8 cellular contexts compared by ENCODE assay signal in genomic region chrX:1205681-1206611, GRCh38. TPM values are rescaled to one million over a fixed set of nuclear protein-coding genes. Genes with fewer than 3 reads are reported as not detected.
DNase-seq lines count a peak whose midpoint lies in the region; ATAC-seq and TF ChIP-seq lines count a peak whose summit lies in the region.

No MANE protein-coding gene starts in this region.

- H3K4ac ChIP-seq in H9 (ENCODE audit: low read depth, low read length): no peak overlapping the region

- no CpG with 5 or more reads among the region's 33 CpGs for WGBS in H9 (ENCODE audit: extremely low coverage, insufficient read length, low lambda C conversion rate)

- H3K4me1 Mint-ChIP-seq in H9: peaks cover 4 to 10% of the 10 kb centered on the region in 2 experiments; a peak in 3 of 4 replicates
- peaks cover 9 to 19% of the 10 kb centered on the region in 2 donors for H3K4me1 Mint-ChIP-seq in effector memory CD8-positive, alpha-beta T cell (ENCODE audit: low read depth in 2 of 2)

- H3K4me3 Mint-ChIP-seq in H9: peak overlapping the region; percentile 70 to 85
- H3K4me3 Mint-ChIP-seq in effector memory CD8-positive, alpha-beta T cell: peak overlapping the region; percentile 30 to 62

- H3K79me1 ChIP-seq in H9 (ENCODE audit: insufficient read depth, low read depth, low read length, poor library complexity, severe bottlenecking): no peaks in the 10 kb centered on the region

- no peak overlapping the region for H2BK20ac ChIP-seq in H9 (ENCODE audit: low read depth, low read length, poor library complexity, severe bottlenecking)

- ATAC-seq in effector memory CD8-positive, alpha-beta T cell (replicated peaks): peak; percentile 39
- peak; percentile 53 for ATAC-seq in thoracic aorta (ENCODE audit: insufficient number of reproducible peaks, low FRiP score, low read depth)

- no peaks in the 10 kb centered on the region for H3K36me3 ChIP-seq in WERI-Rb-1
- no peaks in the 10 kb centered on the region for H3K36me3 ChIP-seq in thoracic aorta

- H3K9me3 Mint-ChIP-seq in H9: peaks cover 0 to 3% of the 10 kb centered on the region in 2 experiments; a peak in 2 of 5 replicates
- H3K9me3 Mint-ChIP-seq in effector memory CD8-positive, alpha-beta T cell: peaks cover 0 to 2% of the 10 kb centered on the region in 2 donors

- no peak overlapping the region for H2BK12ac ChIP-seq in H9 (ENCODE audit: insufficient read length, low read depth, low read length)

- H3K4me3 ChIP-seq in WERI-Rb-1 (ENCODE audit: low read depth, low read length) (peak overlapping the region; percentile 10; the same call in 1 of the 2 replicates), thoracic aorta (peak overlapping the region; percentile 63)

- no peak overlapping the region for H3K27ac ChIP-seq in H9 (ENCODE audit: insufficient read length, low read depth, low read length)
- no peak overlapping the region for H3K27ac ChIP-seq in WERI-Rb-1
- H3K27ac ChIP-seq in thoracic aorta: no peak overlapping the region
- no peak overlapping the region for H3K27ac ChIP-seq in substantia nigra (ENCODE audit: low read depth, low read length, poor library complexity, severe bottlenecking)

- H3K18ac ChIP-seq in H9 (ENCODE audit: insufficient read length, low read depth, low read length): no peak overlapping the region

- no peak overlapping the region for H2AK5ac ChIP-seq in H9 (ENCODE audit: insufficient read length, low read length)

- no peak overlapping the region for H4K8ac ChIP-seq in H9 (replicated peaks; ENCODE audit: insufficient read length, low read depth, low read length)

- peak overlapping the region in 1 of 3 experiments; percentile 37; a peak in 2 of 7 replicates for H3K27ac Mint-ChIP-seq in H9
- no peak overlapping the region for H3K27ac Mint-ChIP-seq in effector memory CD8-positive, alpha-beta T cell

- no peak overlapping the region for H2BK5ac ChIP-seq in H9 (ENCODE audit: insufficient read length, low read length)

- peaks cover 4% of the 10 kb centered on the region for H3K23me2 ChIP-seq in H9 (ENCODE audit: insufficient read length, low read depth, low read length, poor library complexity, severe bottlenecking)

- H3K9me3 ChIP-seq in H9 (ENCODE audit: control insufficient read depth, low read depth, low read length): no peaks in the 10 kb centered on the region
- H3K9me3 ChIP-seq in WERI-Rb-1 (ENCODE audit: severe bottlenecking): peaks cover 4% of the 10 kb centered on the region
- no peaks in the 10 kb centered on the region for H3K9me3 ChIP-seq in thoracic aorta

- H4K5ac ChIP-seq in H9 (ENCODE audit: insufficient read length, low read depth, low read length): no peak overlapping the region

- no peak overlapping the region for H4K91ac ChIP-seq in H9 (ENCODE audit: insufficient read length, low read depth, low read length)

- H3K23ac ChIP-seq in H9 (ENCODE audit: insufficient read length, low read depth, low read length): no peak overlapping the region

- H3K4me2 ChIP-seq in H9 (ENCODE audit: insufficient read depth, insufficient read length, low read length): peak overlapping the region; percentile 88

- no peaks in the 10 kb centered on the region for H3K4me1 ChIP-seq in H9 (ENCODE audit: insufficient read depth, low read length)
- peaks cover 8 to 17% of the 10 kb centered on the region in 2 donors for H3K4me1 ChIP-seq in thoracic aorta (ENCODE audit: control insufficient read depth in 1 of 2, low read depth in 2 of 2)

- no peak overlapping the region for H2BK15ac ChIP-seq in H9 (ENCODE audit: low read depth, low read length)

- H3K36me3 Mint-ChIP-seq in H9 (ENCODE audit: insufficient read depth in 1 of 3, low read depth in 3 of 3): peaks cover 0 to 4% (median 0%) of the 10 kb centered on the region in 3 experiments; a peak in 1 of 7 replicates
- H3K36me3 Mint-ChIP-seq in effector memory CD8-positive, alpha-beta T cell (ENCODE audit: insufficient read depth): no peaks in the 10 kb centered on the region

- H3K56ac ChIP-seq in H9 (ENCODE audit: insufficient read length, low read depth, low read length): no peak overlapping the region

- H3K79me2 ChIP-seq in H9 (ENCODE audit: insufficient read depth, low read length): no peaks in the 10 kb centered on the region

- peak overlapping the region; percentile 88 for H2AFZ ChIP-seq in H9 (ENCODE audit: low read length)

- H2BK120ac ChIP-seq in H9 (ENCODE audit: low read depth, low read length, poor library complexity, severe bottlenecking): no peak overlapping the region

- no peak overlapping the region for H3K14ac ChIP-seq in H9 (ENCODE audit: insufficient read depth, low read length)

- peaks cover 3% of the 10 kb centered on the region for H4K20me1 ChIP-seq in H9 (ENCODE audit: control insufficient read depth, insufficient read depth, insufficient read length)

- H3K9ac ChIP-seq in H9 (ENCODE audit: extremely low read depth, insufficient read length, low read length): peak overlapping the region; percentile 60

- DNase-seq in H9 (peak; percentile 76), WERI-Rb-1 (no peak), medulla oblongata (ENCODE audit: extremely low spot score) (peak; percentile 75), thoracic aorta (ENCODE audit: low spot score) (no peak), substantia nigra (lab: John Stamatoyannopoulos, UW) (no peak), NCI-H446 (lab: John Stamatoyannopoulos, UW) (no peak), kidney glomerular epithelial cell (lab: John Stamatoyannopoulos, UW) (no peak)
- peak in 1 of 3 experiments; percentile 23 for DNase-seq in effector memory CD8-positive, alpha-beta T cell

- H3K27me3 ChIP-seq in H9 (ENCODE audit: insufficient read depth, low read length): no peaks in the 10 kb centered on the region
- peaks cover 68% of the 10 kb centered on the region for H3K27me3 ChIP-seq in WERI-Rb-1 (ENCODE audit: insufficient read depth, low read depth, severe bottlenecking)
- no peaks in the 10 kb centered on the region for H3K27me3 ChIP-seq in thoracic aorta (replicated peaks; ENCODE audit: insufficient read depth)

- H3T11ph ChIP-seq in H9 (ENCODE audit: low read length): no peak overlapping the region

- no peaks in the 10 kb centered on the region for H3K27me3 Mint-ChIP-seq in H9 (ENCODE audit: low read depth)
- H3K27me3 Mint-ChIP-seq in effector memory CD8-positive, alpha-beta T cell: no peaks in the 10 kb centered on the region

- 0 out of 3 replicates have a peak, but pooled peaks have one; percentile 12 for TF ChIP-seq CTCF in H9 (conservative IDR thresholded peaks at IDR 0.05)
- TF ChIP-seq CTCF in WERI-Rb-1 (IDR thresholded peaks at IDR 0.05; ENCODE audit: low read depth, low read length): no peak
- TF ChIP-seq CTCF in thoracic aorta (IDR thresholded peaks at IDR 0.05): no peak

RNA-seq across cellular contexts. Expression of gene CRLF2, which starts 6.5 kb away (rescaled TPM):
- total RNA-seq in H9 (2021): not detected in 2 replicates
- 1 to 10 TPM in 1 of 2 donors, not detected in 1; 1.8 TPM for total RNA-seq in thoracic aorta

Comparison
In these comparisons a context has a peak if more than half of its experiments do, and no peak if none do; other contexts are left out.
1. DNase-seq: peak in H9 (single experiment) and medulla oblongata (single experiment); none in WERI-Rb-1 (single experiment), thoracic aorta (single experiment), substantia nigra (0 of 49), NCI-H446 (0 of 2) and kidney glomerular epithelial cell (single experiment).